Comparison of ENCODE assay signal across 13 cellular contexts in the genomic region with DNA sequence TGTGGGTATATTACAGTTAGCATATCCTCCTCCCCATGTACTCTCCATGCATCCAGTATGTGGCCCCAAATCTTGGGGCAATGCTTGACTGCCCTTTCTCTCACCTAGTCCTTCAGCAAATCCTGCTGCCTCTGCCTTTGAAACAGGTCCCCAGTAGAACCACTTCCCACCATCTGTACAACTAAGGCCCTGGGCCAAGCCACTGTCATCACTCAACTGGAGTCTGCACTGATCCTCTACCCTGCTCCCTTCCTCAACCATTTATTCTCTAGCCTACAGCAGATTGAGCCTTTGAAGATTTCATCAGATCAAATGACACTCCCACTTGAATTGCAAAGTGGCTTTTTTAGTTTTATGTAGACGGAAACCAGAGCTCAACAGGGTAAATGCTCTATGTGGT. TPM values are rescaled to one million over a fixed set of nuclear protein-coding genes. Genes with fewer than 3 reads are reported as not detected.
"Had no signal": no experiment of that assay in that cellular context is flagged by ENCODE, and none has a peak within 500 bp of the region (broad histone marks: within the 10 kb centered on the region; RNA-seq: fewer than 3 reads in every experiment).

No MANE protein-coding gene starts in this region.

- DNase-seq: activated CD4-positive, alpha-beta T cell treated with anti-CD3 and anti-CD28 coated beads for 36 hours; activated CD8-positive, alpha-beta memory T cell treated with anti-CD3 and anti-CD28 coated beads, Interleukin-2, amount 50 U/mL, for 4 hours; activated CD8-positive, alpha-beta T cell treated with anti-CD3 and anti-CD28 coated beads for 36 hours; activated effector memory CD4-positive, alpha-beta T cell treated with anti-CD3 and anti-CD28 coated beads, Interleukin-2, amount 50 U/mL, for 16 hours; activated T-cell treated with anti-CD3 and anti-CD28 coated beads, Interleukin-2, amount 50 U/mL, for 48 hours; adrenal gland; esophagus squamous epithelium; midbrain; stimulated activated CD4-positive, alpha-beta T cell treated with anti-CD3 and anti-CD28 coated beads, Interleukin-4, amount 100 ng/mL, for 1 hour; stimulated activated naive B cell treated with anti-CD40 and anti-IgM and Interleukin-4, amounts not matched to agents 10 μg/mL and 1 μg/mL and 100 μg/mL, for 72 hours; substantia nigra; transverse colon had no signal

- ATAC-seq: activated CD4-positive, alpha-beta T cell treated with anti-CD3 and anti-CD28 coated beads for 36 hours; activated CD8-positive, alpha-beta T cell treated with anti-CD3 and anti-CD28 coated beads for 36 hours; left lobe of liver; stimulated activated naive B cell treated with anti-CD40 and anti-IgM and Interleukin-4, amounts not matched to agents 10 μg/mL and 1 μg/mL and 100 μg/mL, for 72 hours had no signal

RNA-seq across cellular contexts. Expression of a gene that starts 43.4 kb away (rescaled TPM):
- total RNA-seq: esophagus squamous epithelium, left lobe of liver had no signal
